2 cellular contexts compared by ENCODE assay signal in the genomic region with DNA sequence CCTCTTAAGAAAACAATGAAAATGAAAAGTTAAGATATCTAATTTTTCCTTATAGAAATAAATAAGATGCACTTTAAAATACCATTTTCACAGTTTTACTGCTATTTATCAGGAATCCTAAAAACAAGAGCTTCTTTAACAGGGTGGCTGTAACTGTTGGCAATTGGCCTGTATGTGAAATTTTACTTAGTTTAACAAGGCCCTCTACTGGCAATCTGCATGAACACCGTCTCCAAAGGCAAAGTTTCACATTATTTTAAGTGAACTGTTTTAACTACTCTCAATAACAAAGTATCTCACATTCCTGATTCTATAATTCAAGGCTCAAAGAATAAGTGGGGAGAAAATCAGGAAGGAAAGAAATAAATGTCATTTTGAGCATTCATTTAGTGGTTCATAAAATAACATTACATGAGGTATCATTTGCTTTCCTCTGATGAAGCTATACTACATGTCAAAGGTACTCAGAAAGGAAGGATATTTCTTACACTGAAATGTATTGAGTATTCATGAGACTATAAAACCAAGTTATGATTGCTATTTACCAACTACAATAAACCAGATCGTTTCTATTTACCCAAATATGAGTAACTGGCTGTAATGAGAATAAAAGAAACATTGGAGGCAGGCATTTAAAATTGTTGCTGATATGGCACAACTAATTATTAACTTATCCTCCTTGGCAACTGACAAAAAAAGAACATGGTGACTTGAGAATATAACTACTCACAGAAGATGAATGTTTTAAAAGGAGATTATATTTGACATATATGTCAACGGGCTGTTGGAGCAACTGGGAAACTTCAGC.
TF ChIP-seq lines count a peak whose summit lies in the region.

No MANE protein-coding gene starts in this region.

TF ChIP-seq in A549, 52 proteins besides CTCF, POLR2A, EP300 and RAD21:
- peak; percentile 91 for TF ChIP-seq SMC3 (IDR thresholded peaks at IDR 0.05)
- TF ChIP-seq MAFK (IDR thresholded peaks at IDR 0.05; ENCODE audit: partially characterized antibody): peak; percentile 57
- no peak for TF ChIP-seq NR3C1 (IDR thresholded peaks at IDR 0.05)

TF ChIP-seq in IMR-90, 13 proteins besides CTCF, POLR2A, EP300 and RAD21:
- no peak for TF ChIP-seq NFE2L2 (IDR thresholded peaks at IDR 0.05; ENCODE audit: low read depth, low read length)
- peak; percentile 87 for TF ChIP-seq SMC3 (IDR thresholded peaks at IDR 0.05; ENCODE audit: low read depth, low read length)
